ENCODE assay signal across 7 cellular contexts in genomic region chr6:24929255-24929654, GRCh38. TPM values are rescaled to one million over a fixed set of nuclear protein-coding genes. Genes with fewer than 3 reads are reported as not detected.
DNase-seq lines count a peak whose midpoint lies in the region; ATAC-seq and TF ChIP-seq lines count a peak whose summit lies in the region.

No MANE protein-coding gene starts in this region.

- H3K9me3 ChIP-seq in testis: no peaks in the 10 kb centered on the region

- intact Hi-C loops in testis (cut with DNase I; ENCODE audit: low total_unique reads): no loop called here

- no peak overlapping the region for H3K4me3 ChIP-seq in testis

- ATAC-seq in GM18907 (IDR thresholded peaks at IDR 0.05; ENCODE audit: unreplicated experiment) (peak; percentile 46), HG02678 (IDR thresholded peaks at IDR 0.05; ENCODE audit: unreplicated experiment) (peak; percentile 45), HG03520 (IDR thresholded peaks at IDR 0.05; ENCODE audit: unreplicated experiment) (no peak)

- peaks cover 7% of the 10 kb centered on the region for H3K9me3 Mint-ChIP-seq in nephron progenitor cell

- H3K27me3 ChIP-seq in testis: no peaks in the 10 kb centered on the region

- H3K27ac ChIP-seq in testis: no peak overlapping the region

- TF ChIP-seq CTCF in nephron progenitor cell (IDR thresholded peaks at IDR 0.05): no peak
- TF ChIP-seq CTCF in testis (IDR thresholded peaks at IDR 0.05): no peak

- H3K27me3 Mint-ChIP-seq in nephron progenitor cell (ENCODE audit: low read depth, poor library complexity): peaks cover 3% of the 10 kb centered on the region

- peak overlapping the region; percentile 70 for H3K27ac Mint-ChIP-seq in nephron progenitor cell

- DNase-seq in RPMI8226 (peak; percentile 68), nephron progenitor cell (no peak), testis (no peak), kidney glomerular epithelial cell (lab: John Stamatoyannopoulos, UW) (no peak)

- H3K4me1 Mint-ChIP-seq in nephron progenitor cell: peaks cover 80% of the 10 kb centered on the region

- H3K36me3 ChIP-seq in testis (ENCODE audit: low read depth, missing control alignments): no peaks in the 10 kb centered on the region

- 64 to 67% methylated on average over 1 of the region's 1 CpG for WGBS in testis, 2 donors

- peaks cover 6% of the 10 kb centered on the region for H3K36me3 Mint-ChIP-seq in nephron progenitor cell (ENCODE audit: low read depth)

- no peak overlapping the region for H3K4me3 Mint-ChIP-seq in nephron progenitor cell

- no peak for TF ChIP-seq POLR2A in testis (IDR thresholded peaks at IDR 0.05)

- peaks cover 5% of the 10 kb centered on the region for H3K4me1 ChIP-seq in testis

RNA-seq across cellular contexts. Expression of gene RIPOR2, which starts 6.5 kb away (rescaled TPM):
- total RNA-seq in testis: 1 to 10 TPM; 3.7 to 10.0 TPM
- polyA plus RNA-seq in testis (ENCODE audit: insufficient read depth, low read depth, low replicate concordance): 15.1 TPM
